Comparison of ENCODE assay signal across 1 cellular context in the genomic region with DNA sequence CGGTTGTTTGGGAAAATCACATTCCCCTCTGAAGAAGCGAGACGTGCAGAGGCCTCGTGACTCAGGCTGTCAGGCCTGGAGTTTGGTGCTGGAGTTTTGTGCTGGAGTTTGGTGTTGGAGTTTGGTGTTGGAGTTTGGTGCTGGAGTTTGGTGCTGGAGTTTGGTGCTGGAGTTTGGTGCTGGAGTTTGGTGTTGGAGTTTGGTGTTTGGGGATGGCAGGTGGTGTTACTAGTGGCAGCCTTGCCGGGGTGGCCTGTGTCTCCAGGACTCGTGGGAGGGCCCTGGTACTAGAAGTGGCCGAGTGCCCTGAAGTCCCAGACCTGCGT.
TF ChIP-seq lines count a peak whose summit lies in the region.

No MANE protein-coding gene starts in this region.

TF ChIP-seq in WTC11, 78 proteins besides CTCF, POLR2A, EP300 and RAD21 (continued from another document):
- TF ChIP-seq, protein P1, sequence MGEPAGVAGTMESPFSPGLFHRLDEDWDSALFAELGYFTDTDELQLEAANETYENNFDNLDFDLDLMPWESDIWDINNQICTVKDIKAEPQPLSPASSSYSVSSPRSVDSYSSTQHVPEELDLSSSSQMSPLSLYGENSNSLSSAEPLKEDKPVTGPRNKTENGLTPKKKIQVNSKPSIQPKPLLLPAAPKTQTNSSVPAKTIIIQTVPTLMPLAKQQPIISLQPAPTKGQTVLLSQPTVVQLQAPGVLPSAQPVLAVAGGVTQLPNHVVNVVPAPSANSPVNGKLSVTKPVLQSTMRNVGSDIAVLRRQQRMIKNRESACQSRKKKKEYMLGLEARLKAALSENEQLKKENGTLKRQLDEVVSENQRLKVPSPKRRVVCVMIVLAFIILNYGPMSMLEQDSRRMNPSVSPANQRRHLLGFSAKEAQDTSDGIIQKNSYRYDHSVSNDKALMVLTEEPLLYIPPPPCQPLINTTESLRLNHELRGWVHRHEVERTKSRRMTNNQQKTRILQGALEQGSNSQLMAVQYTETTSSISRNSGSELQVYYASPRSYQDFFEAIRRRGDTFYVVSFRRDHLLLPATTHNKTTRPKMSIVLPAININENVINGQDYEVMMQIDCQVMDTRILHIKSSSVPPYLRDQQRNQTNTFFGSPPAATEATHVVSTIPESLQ (CRISPR knock-in tag; IDR thresholded peaks at IDR 0.05), result no peak
- TF ChIP-seq, protein P2, sequence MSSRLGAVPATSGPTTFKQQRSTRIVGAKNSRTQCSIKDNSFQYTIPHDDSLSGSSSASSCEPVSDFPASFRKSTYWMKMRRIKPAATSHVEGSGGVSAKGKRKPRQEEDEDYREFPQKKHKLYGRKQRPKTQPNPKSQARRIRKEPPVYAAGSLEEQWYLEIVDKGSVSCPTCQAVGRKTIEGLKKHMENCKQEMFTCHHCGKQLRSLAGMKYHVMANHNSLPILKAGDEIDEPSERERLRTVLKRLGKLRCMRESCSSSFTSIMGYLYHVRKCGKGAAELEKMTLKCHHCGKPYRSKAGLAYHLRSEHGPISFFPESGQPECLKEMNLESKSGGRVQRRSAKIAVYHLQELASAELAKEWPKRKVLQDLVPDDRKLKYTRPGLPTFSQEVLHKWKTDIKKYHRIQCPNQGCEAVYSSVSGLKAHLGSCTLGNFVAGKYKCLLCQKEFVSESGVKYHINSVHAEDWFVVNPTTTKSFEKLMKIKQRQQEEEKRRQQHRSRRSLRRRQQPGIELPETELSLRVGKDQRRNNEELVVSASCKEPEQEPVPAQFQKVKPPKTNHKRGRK (CRISPR knock-in tag; IDR thresholded peaks at IDR 0.05; ENCODE audit: borderline replicate concordance), result no peak
- no peak for TF ChIP-seq CBFB (CRISPR knock-in tag; IDR thresholded peaks at IDR 0.05; ENCODE audit: low read depth)
- TF ChIP-seq MYBL2 (CRISPR knock-in tag; IDR thresholded peaks at IDR 0.05), result no peak
- TF ChIP-seq, protein P3, sequence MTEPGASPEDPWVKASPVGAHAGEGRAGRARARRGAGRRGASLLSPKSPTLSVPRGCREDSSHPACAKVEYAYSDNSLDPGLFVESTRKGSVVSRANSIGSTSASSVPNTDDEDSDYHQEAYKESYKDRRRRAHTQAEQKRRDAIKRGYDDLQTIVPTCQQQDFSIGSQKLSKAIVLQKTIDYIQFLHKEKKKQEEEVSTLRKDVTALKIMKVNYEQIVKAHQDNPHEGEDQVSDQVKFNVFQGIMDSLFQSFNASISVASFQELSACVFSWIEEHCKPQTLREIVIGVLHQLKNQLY (CRISPR knock-in tag; IDR thresholded peaks at IDR 0.05), result no peak
- TF ChIP-seq ZNF219 (CRISPR knock-in tag; IDR thresholded peaks at IDR 0.05; ENCODE audit: borderline replicate concordance), result no peak
